11 cellular contexts compared by ENCODE assay signal in the genomic region with DNA sequence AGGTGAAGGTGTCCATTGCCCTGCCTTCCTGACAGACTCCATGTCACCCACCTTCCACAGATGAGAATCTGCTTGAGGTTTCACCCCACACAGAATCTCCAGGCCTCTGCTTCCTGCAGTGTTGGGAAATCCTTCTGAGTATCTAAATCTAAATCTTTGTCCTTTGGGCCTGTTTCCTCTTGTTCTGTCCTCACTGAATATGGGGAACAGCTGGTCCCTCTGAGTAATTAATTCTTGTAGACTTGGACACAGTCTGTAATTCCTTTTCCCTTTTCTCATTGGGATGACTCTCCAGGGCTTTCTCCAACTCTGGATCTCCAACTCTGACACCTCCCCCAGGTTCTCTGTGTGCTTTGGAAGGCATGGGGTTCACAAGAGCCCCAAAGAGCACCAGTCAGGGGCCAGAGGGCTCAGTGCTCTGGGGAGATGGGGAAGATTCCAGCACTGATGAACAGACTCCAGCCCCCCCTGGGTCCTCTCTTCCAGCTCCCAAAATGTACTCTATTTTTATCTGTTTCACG. TPM values are rescaled to one million over a fixed set of nuclear protein-coding genes. Genes with fewer than 3 reads are reported as not detected.
DNase-seq lines count a peak whose midpoint lies in the region; TF ChIP-seq lines count a peak whose summit lies in the region.
"Had no signal": no experiment of that assay in that cellular context is flagged by ENCODE, and none has a peak within 500 bp of the region (broad histone marks: within the 10 kb centered on the region; RNA-seq: fewer than 3 reads in every experiment).

No MANE protein-coding gene starts in this region.

- peak overlapping the region; percentile 87 to 92 (median 88) for H3K27ac ChIP-seq in esophagus muscularis mucosa (replicated peaks in 1 of 4)
- H3K27ac ChIP-seq in muscle layer of duodenum (ENCODE audit: low read length), result peak overlapping the region; percentile 90
- H3K27ac ChIP-seq in uterus, result peak overlapping the region; percentile 96
- H3K27ac ChIP-seq in trophoblast cell (ENCODE audit: low read depth, low read length), result no peak overlapping the region

- no peaks in the 10 kb centered on the region for H3K9me3 ChIP-seq in esophagus muscularis mucosa
- no peaks in the 10 kb centered on the region for H3K9me3 ChIP-seq in muscle layer of duodenum (ENCODE audit: control insufficient read depth in 1 of 2, low read length in 2 of 2)
- no peaks in the 10 kb centered on the region for H3K9me3 ChIP-seq in uterus
- H3K9me3 ChIP-seq in trophoblast cell (ENCODE audit: insufficient read depth, low read depth, low read length), result peaks cover 5% of the 10 kb centered on the region

- WGBS in esophagus muscularis mucosa, result 61% methylated on average over 1 of the region's 1 CpG
- no CpG with 5 or more reads among the region's 1 CpG for WGBS in trophoblast cell (ENCODE audit: extremely low coverage, insufficient coverage, insufficient read length)

- no peak overlapping the region for H2AFZ ChIP-seq in trophoblast cell (ENCODE audit: insufficient read depth, low read length, poor library complexity)

- H2BK12ac ChIP-seq in trophoblast cell (ENCODE audit: low read length), result no peak overlapping the region

- no peak overlapping the region for H3K18ac ChIP-seq in trophoblast cell (ENCODE audit: low read length)

- H3K9ac ChIP-seq in trophoblast cell (ENCODE audit: low read length), result no peak overlapping the region

- H2AK5ac ChIP-seq in trophoblast cell (ENCODE audit: low read length), result no peak overlapping the region

- H3K4me3 ChIP-seq in esophagus muscularis mucosa (peak overlapping the region in 3 of 4 donors; percentile 13 to 36 (median 15)), muscle layer of duodenum (ENCODE audit: low read depth in 1 of 2, low read length in 2 of 2) (peak overlapping the region in 1 of 2 donors; percentile 23), uterus (no peak overlapping the region), trophoblast cell (ENCODE audit: low read depth, low read length) (no peak overlapping the region)

- no peak overlapping the region for H2BK120ac ChIP-seq in trophoblast cell (ENCODE audit: insufficient read depth, low read length, poor library complexity)

- H3K79me2 ChIP-seq in trophoblast cell (ENCODE audit: control insufficient read depth, insufficient read depth, low read length, poor library complexity), result no peaks in the 10 kb centered on the region

- TF ChIP-seq EP300 in esophagus muscularis mucosa (IDR thresholded peaks at IDR 0.05), result no peak

- TF ChIP-seq POLR2A in esophagus muscularis mucosa (IDR thresholded peaks at IDR 0.05; ENCODE audit: low read depth) (no peak), uterus (IDR thresholded peaks at IDR 0.05) (no peak)

- no peak overlapping the region for H4K12ac ChIP-seq in trophoblast cell (ENCODE audit: low read depth, low read length)

- H3K79me1 ChIP-seq in trophoblast cell (ENCODE audit: low read length), result no peaks in the 10 kb centered on the region

- H4K8ac ChIP-seq in trophoblast cell (ENCODE audit: low read depth, low read length), result no peak overlapping the region

- H2BK5ac ChIP-seq in trophoblast cell (ENCODE audit: low read depth, low read length, poor library complexity), result no peak overlapping the region

- TF ChIP-seq CTCF in esophagus muscularis mucosa (IDR thresholded peaks at IDR 0.05) (no peak), uterus (IDR thresholded peaks at IDR 0.05) (no peak)

- DNase-seq in NCI-H2171 treated with DMSO at 0.1 percent for 48 hours (lab: John Stamatoyannopoulos, UW) (peak; percentile 49), NCI-H2171 (lab: John Stamatoyannopoulos, UW) (no peak), esophagus muscularis mucosa (ENCODE audit: extremely low spot score) (no peak), uterus (peak; percentile 68 to 69), trophoblast cell (no peak), AML-193 (lab: John Stamatoyannopoulos, UW) (no peak)
- no peak for DNase-seq in activated CD8-positive, alpha-beta memory T cell treated with anti-CD3 and anti-CD28 coated beads for 24 hours
- DNase-seq: 8988T, NCI-H82 had no signal

- H3K23ac ChIP-seq in trophoblast cell (ENCODE audit: low read length), result no peak overlapping the region

- peaks cover 21 to 50% (median 42%) of the 10 kb centered on the region in 4 donors for H3K4me1 ChIP-seq in esophagus muscularis mucosa
- H3K4me1 ChIP-seq in muscle layer of duodenum (ENCODE audit: control insufficient read depth in 1 of 2, insufficient read depth in 2 of 2, low read length in 2 of 2), result peaks cover 0 to 4% of the 10 kb centered on the region in 2 donors
- no peaks in the 10 kb centered on the region for H3K4me1 ChIP-seq in uterus
- peaks cover 0 to 2% of the 10 kb centered on the region in 2 experiments for H3K4me1 ChIP-seq in trophoblast cell (ENCODE audit: control insufficient read depth in 1 of 2, insufficient read depth in 2 of 2, low read length in 2 of 2)

- H3K27me3 ChIP-seq in esophagus muscularis mucosa (peaks cover 0 to 36% (median 14%) of the 10 kb centered on the region in 4 donors), muscle layer of duodenum (ENCODE audit: low read depth, low read length) (peaks cover 6% of the 10 kb centered on the region), uterus (no peaks in the 10 kb centered on the region), trophoblast cell (ENCODE audit: insufficient read depth, low read length) (peaks cover 12% of the 10 kb centered on the region)

- no peak overlapping the region for H4K91ac ChIP-seq in trophoblast cell (ENCODE audit: low read depth, low read length)

- no peak overlapping the region for H3K4me2 ChIP-seq in trophoblast cell (ENCODE audit: low read length)

- intact Hi-C loops in esophagus muscularis mucosa (cut with DNase I) (no loop called here), uterus (cut with DNase I; ENCODE audit: low total_unique reads) (no loop called here)

- no peak overlapping the region for H3K4ac ChIP-seq in trophoblast cell (ENCODE audit: low read depth, low read length)

- H3K36me3 ChIP-seq in esophagus muscularis mucosa (no peaks in the 10 kb centered on the region), muscle layer of duodenum (ENCODE audit: control insufficient read depth in 1 of 2, insufficient read depth in 2 of 2, low read length in 2 of 2) (no peaks in the 10 kb centered on the region), uterus (no peaks in the 10 kb centered on the region), trophoblast cell (ENCODE audit: control insufficient read depth in 1 of 2, insufficient read depth in 2 of 2, low read length in 2 of 2) (no peaks in the 10 kb centered on the region)

- H3K14ac ChIP-seq in trophoblast cell (ENCODE audit: low read length), result no peak overlapping the region

RNA-seq across cellular contexts. Expression of a gene that starts 2.3 kb away (rescaled TPM):
- total RNA-seq in esophagus muscularis mucosa (100 to 1,000 TPM; 124 to 149 (median 125) TPM), uterus (100 to 1,000 TPM in 3 of 4 donors, 10 to 100 TPM in 1; 52.1 to 161 (median 127) TPM)
- polyA plus RNA-seq in trophoblast cell (2013), result 2.8 and 3.1 TPM in 2 replicates
- total RNA-seq: natural killer cell treated with Interleukin-12 subunit alpha and Interleukin-12 subunit beta and Interleukin-15 and Interleukin-18, amount 100 ng/mL, for 72 hours had no signal

RNA-seq across cellular contexts. Expression of a gene that starts 17.1 kb away (rescaled TPM):
- total RNA-seq in esophagus muscularis mucosa, result not detected
- 1 to 10 TPM in 1 of 4 donors, under 1 TPM in 2, not detected in 1; 0.14 to 2.9 (median 0.27) TPM for total RNA-seq in uterus
- polyA plus RNA-seq in trophoblast cell (2013), result 0.17 and 0.38 TPM in 2 replicates
- total RNA-seq: natural killer cell treated with Interleukin-12 subunit alpha and Interleukin-12 subunit beta and Interleukin-15 and Interleukin-18, amount 100 ng/mL, for 72 hours had no signal

RNA-seq across cellular contexts. Expression of a gene that starts 46.5 kb away (rescaled TPM):
- total RNA-seq in esophagus muscularis mucosa (10 to 100 TPM in 3 of 4 donors, 1 to 10 TPM in 1; 9.1 to 22.4 (median 13.9) TPM), uterus (10 to 100 TPM in 3 of 4 donors, 1 to 10 TPM in 1; 2.6 to 31.6 (median 14.4) TPM)
- 8.2 TPM in 2 replicates for polyA plus RNA-seq in trophoblast cell (2013)

RNA-seq across cellular contexts. Expression of a gene that starts 56.5 kb away (rescaled TPM):
- total RNA-seq in esophagus muscularis mucosa (under 1 TPM; 0.23 to 0.42 (median 0.36) TPM), uterus (1 to 10 TPM in 2 of 4 donors, not detected in 2; 1.7 to 2.7 TPM)
- 23.9 and 25.0 TPM in 2 replicates for polyA plus RNA-seq in trophoblast cell (2013)

Comparison
In these comparisons a context has a peak if more than half of its experiments do, and no peak if none do; other contexts are left out.
1. DNase-seq: peak in NCI-H2171 treated with DMSO at 0.1 percent for 48 hours (single experiment) and uterus (2 of 2); none in NCI-H2171 (single experiment), esophagus muscularis mucosa (single experiment), trophoblast cell (0 of 2), activated CD8-positive, alpha-beta memory T cell treated with anti-CD3 and anti-CD28 coated beads for 24 hours (single experiment) and AML-193 (0 of 2).
2. H3K4me3 ChIP-seq: peak in esophagus muscularis mucosa (3 of 4); none in uterus (0 of 2) and trophoblast cell (single experiment).